In genomic region chr1:145837658-145838057, GRCh38 we compare ENCODE assay signal across 29 cellular contexts. TPM values are rescaled to one million over a fixed set of nuclear protein-coding genes. Genes with fewer than 3 reads are reported as not detected.
"Had no signal": no experiment of that assay in that cellular context is flagged by ENCODE, and none has a peak within 500 bp of the region (broad histone marks: within the 10 kb centered on the region; RNA-seq: fewer than 3 reads in every experiment).

No MANE protein-coding gene starts in this region.

- DNase-seq: activated CD4-positive, alpha-beta memory T cell treated with anti-CD3 and anti-CD28 coated beads for 36 hours; activated CD4-positive, alpha-beta T cell treated with anti-CD3 and anti-CD28 coated beads, Interleukin-2, amount 10 ng/mL, durations not matched to agents 24 days and 14 days; activated CD8-positive, alpha-beta memory T cell treated with anti-CD3 and anti-CD28 coated beads, Interleukin-2, amount 50 U/mL, for 4 hours; activated gamma-delta T cell treated with Interleukin-2 at 50 U/mL for 16 hours; activated T-cell treated with anti-CD3 and anti-CD28 coated beads, Interleukin-2, amount 50 U/mL, for 1 hour; adrenal gland; aorta; body of pancreas; cerebellar nuclear complex; colonic mucosa; effector CD8-positive, alpha-beta T cell; erythroblast; hippocampal formation; left colon; mammary epithelial cell; ovary; psoas muscle; stimulated activated CD4-positive, alpha-beta T cell treated with anti-CD3 and anti-CD28 coated beads, Interleukin-1b, Interleukin-23, amount 100 ng/mL, for 48 hours; stimulated activated CD4-positive, alpha-beta T cell treated with anti-CD3 and anti-CD28 coated beads, Interleukin-4, amount 100 ng/mL, for 4 hours; stimulated activated CD8-positive, alpha-beta memory T cell treated with anti-CD3 and anti-CD28 coated beads, Interleukin-4, amount 100 ng/mL, for 48 hours; stimulated activated naive B cell treated with anti-CD40 and anti-IgM and Interleukin-4, amounts not matched to agents 10 μg/mL and 1 μg/mL and 100 μg/mL, for 72 hours; testis; transverse colon had no signal

- H3K4me1 ChIP-seq: adrenal gland, body of pancreas, colonic mucosa, gastroesophageal sphincter, psoas muscle, testis, transverse colon had no signal

- ATAC-seq: activated T-helper 17 cell treated with anti-CD3 and anti-CD28 coated beads, Interleukin-2, amount 50 U/mL, for 72 hours; body of pancreas; gastroesophageal sphincter; left colon; psoas muscle; stimulated activated naive B cell treated with anti-CD40 and anti-IgM and Interleukin-4, amounts not matched to agents 10 μg/mL and 1 μg/mL and 100 μg/mL, for 72 hours had no signal

- H3K9me3 ChIP-seq: adrenal gland, body of pancreas, colonic mucosa, gastroesophageal sphincter, ovary, psoas muscle, testis, transverse colon had no signal

- H3K36me3 ChIP-seq: ovary had no signal

- H3K4me2 ChIP-seq: smooth muscle cell had no signal

- H3K27me3 ChIP-seq: adrenal gland, body of pancreas, cardiac muscle cell, colonic mucosa, gastroesophageal sphincter, ovary, testis, transverse colon had no signal

- H3K4me3 ChIP-seq: adrenal gland, body of pancreas, cardiac muscle cell, colonic mucosa, gastroesophageal sphincter, ovary, psoas muscle, smooth muscle cell, testis, transverse colon had no signal

- FAIRE-seq: keratinocyte had no signal

- H3K27ac ChIP-seq: adrenal gland, body of pancreas, cardiac muscle cell, colonic mucosa, gastroesophageal sphincter, ovary, psoas muscle, testis, transverse colon, VCaP had no signal

RNA-seq across cellular contexts. Expression of gene ANKRD35, which starts 48.0 kb away (rescaled TPM):
- total RNA-seq: cardiac muscle cell had no signal
